In genomic region chr6:150761771-150762170, GRCh38 we compare ENCODE assay signal across 19 cellular contexts.
A peak's percentile ranks its signal among the peaks of the same experiment; 100 is the strongest.
DNase-seq lines count a peak whose midpoint lies in the region; ATAC-seq and TF ChIP-seq lines count a peak whose summit lies in the region.
"Had no signal": no experiment of that assay in that cellular context is flagged by ENCODE, and none has a peak within 500 bp of the region (broad histone marks: within the 10 kb centered on the region; RNA-seq: fewer than 3 reads in every experiment).

No MANE protein-coding gene starts in this region.

- H3K79me2 ChIP-seq in Karpas-422 (ENCODE audit: low read length): peaks cover 68% of the 10 kb centered on the region

- H3K27me3 Mint-ChIP-seq in endodermal cell (ENCODE audit: insufficient read depth): no peaks in the 10 kb centered on the region

- no peak overlapping the region for H2BK5ac ChIP-seq in neuronal stem cell (ENCODE audit: low read length)

- H3K9me2 ChIP-seq in Karpas-422 (replicated peaks; ENCODE audit: insufficient read depth, low read length): no peaks in the 10 kb centered on the region

- H3K4me1 ChIP-seq in Karpas-422 (ENCODE audit: low read length) (peaks cover 76% of the 10 kb centered on the region), endodermal cell (ENCODE audit: control insufficient read depth, insufficient read depth, low read length) (no peaks in the 10 kb centered on the region), neuronal stem cell (ENCODE audit: control insufficient read depth in 2 of 2, insufficient read depth in 1 of 2, low read depth in 1 of 2, low read length in 2 of 2) (peaks cover 21 to 27% of the 10 kb centered on the region in 2 donors)
- H3K4me1 ChIP-seq: A549 had no signal

- H3K9me3 Mint-ChIP-seq in endodermal cell: no peaks in the 10 kb centered on the region

- no peak overlapping the region for H4K91ac ChIP-seq in neuronal stem cell (ENCODE audit: low read depth, low read length, poor library complexity)

- H3K36me3 Mint-ChIP-seq in endodermal cell (ENCODE audit: low read depth): no peaks in the 10 kb centered on the region

- H2BK120ac ChIP-seq in neuronal stem cell (ENCODE audit: low read depth, low read length): no peak overlapping the region

- no peak overlapping the region for H3K9ac ChIP-seq in Karpas-422 (ENCODE audit: low read length)
- H3K9ac ChIP-seq in endodermal cell (ENCODE audit: extremely low read depth, low read length, poor library complexity, severe bottlenecking): no peak overlapping the region
- H3K9ac ChIP-seq in neuronal stem cell (ENCODE audit: low read depth, low read length, poor library complexity): no peak overlapping the region

- H3K4me1 Mint-ChIP-seq in endodermal cell: no peaks in the 10 kb centered on the region
- H3K4me1 Mint-ChIP-seq: CD4-positive, CD25-positive, alpha-beta regulatory T cell had no signal

- no peak overlapping the region for H4K8ac ChIP-seq in neuronal stem cell (ENCODE audit: low read depth, low read length)

- no peak for TF ChIP-seq CTCF in AG10803 (conservative IDR thresholded peaks at IDR 0.05; ENCODE audit: low read length)
- no peak for TF ChIP-seq CTCF in endodermal cell (conservative IDR thresholded peaks at IDR 0.05)

- 68 to 69% methylated on average over 2 to 3 of the region's 3 CpGs for WGBS in endodermal cell (ENCODE audit: insufficient coverage in 1 of 2, insufficient read length in 1 of 2), 2 experiments
- WGBS in neuronal stem cell (ENCODE audit: extremely low coverage in 2 of 2, insufficient read length in 2 of 2, insufficient replicate concordance in 1 of 2), 2 donors: no CpG with 5 or more reads among the region's 3 CpGs

- peak; percentile 23 for DNase-seq in AG10803 (ENCODE audit: low read depth)
- DNase-seq in Karpas-422: no peak
- DNase-seq in endodermal cell: no peak
- DNase-seq in neuronal stem cell (ENCODE audit: low spot score): peak; percentile 58
- DNase-seq in stimulated activated CD4-positive, alpha-beta T cell treated with anti-CD3 and anti-CD28 coated beads, Interleukin-12 subunit alpha, Interleukin-12 subunit beta, amount 100 ng/mL, for 4 hours: no peak
- no peak for DNase-seq in nucleus accumbens (lab: John Stamatoyannopoulos, UW)
- DNase-seq: CD4-positive, CD25-positive, alpha-beta regulatory T cell; EL; GF-D8; MG63; NCI-H1092 treated with DMSO at 0.1 percent for 48 hours; NCI-H1436 treated with DMSO at 0.1 percent for 48 hours; NCI-H1930; NCI-H526; OCI-M1 had no signal

- H3K4ac ChIP-seq in neuronal stem cell (ENCODE audit: low read length): no peak overlapping the region

- H3K9me3 ChIP-seq in Karpas-422 (ENCODE audit: low read length) (no peaks in the 10 kb centered on the region), endodermal cell (ENCODE audit: control insufficient read depth, low read length) (no peaks in the 10 kb centered on the region), neuronal stem cell (replicated peaks in 1 of 2; ENCODE audit: control insufficient read depth in 2 of 2, insufficient read depth in 1 of 2, low read depth in 1 of 2, low read length in 2 of 2) (no peaks in the 10 kb centered on the region)
- H3K9me3 ChIP-seq: A549, MG63 had no signal

- peaks cover 7% of the 10 kb centered on the region for H3K79me1 ChIP-seq in neuronal stem cell (ENCODE audit: low read depth, low read length)

- H3K4me2 ChIP-seq in Karpas-422 (ENCODE audit: low read depth, low read length, poor library complexity, severe bottlenecking) (no peak overlapping the region), neuronal stem cell (ENCODE audit: insufficient read depth, low read length, poor library complexity, severe bottlenecking) (no peak overlapping the region)
- H3K4me2 ChIP-seq: A549 had no signal

- H2BK12ac ChIP-seq in neuronal stem cell (ENCODE audit: low read length): no peak overlapping the region

- H3K27ac ChIP-seq in Karpas-422 (ENCODE audit: low read length) (peak overlapping the region; percentile 47), endodermal cell (ENCODE audit: low read depth, low read length) (peak overlapping the region; percentile 60), neuronal stem cell (replicated peaks; ENCODE audit: low read length) (peak overlapping the region; percentile 86)
- H3K27ac ChIP-seq: A549 had no signal

- no peak overlapping the region for H3K27ac Mint-ChIP-seq in endodermal cell
- H3K27ac Mint-ChIP-seq: CD4-positive, CD25-positive, alpha-beta regulatory T cell had no signal

- H3K27me3 ChIP-seq in Karpas-422 (ENCODE audit: low read length) (no peaks in the 10 kb centered on the region), endodermal cell (ENCODE audit: control insufficient read depth, insufficient read depth, low read length, poor library complexity, severe bottlenecking) (no peaks in the 10 kb centered on the region), neuronal stem cell (ENCODE audit: control insufficient read depth in 3 of 3, insufficient read depth in 3 of 3, low read depth in 1 of 3, low read length in 3 of 3) (no peaks in the 10 kb centered on the region)
- H3K27me3 ChIP-seq: MG63 had no signal

- H3K18ac ChIP-seq in neuronal stem cell (ENCODE audit: low read length): no peak overlapping the region

- H3K36me3 ChIP-seq in Karpas-422 (ENCODE audit: insufficient read depth, low read length): peaks cover 10% of the 10 kb centered on the region; the same call in 1 of the 2 replicates
- H3K36me3 ChIP-seq in endodermal cell (ENCODE audit: control insufficient read depth, insufficient read depth, low read length): no peaks in the 10 kb centered on the region
- peaks cover 0 to 12% of the 10 kb centered on the region in 2 donors for H3K36me3 ChIP-seq in neuronal stem cell (replicated peaks in 1 of 2; ENCODE audit: control insufficient read depth in 2 of 2, insufficient read depth in 2 of 2, low read length in 2 of 2)
- H3K36me3 ChIP-seq: MG63 had no signal

- H2BK15ac ChIP-seq in neuronal stem cell (ENCODE audit: low read length): no peak overlapping the region

- peaks cover 4% of the 10 kb centered on the region; the same call in 1 of the 2 replicates for H4K20me1 ChIP-seq in Karpas-422 (ENCODE audit: insufficient read depth, low read depth, low read length)

- H2AK5ac ChIP-seq in neuronal stem cell (ENCODE audit: low read depth, low read length): no peak overlapping the region

- ATAC-seq in GM19328 (IDR thresholded peaks at IDR 0.05; ENCODE audit: unreplicated experiment): no peak
- ATAC-seq in GM18909 (IDR thresholded peaks at IDR 0.05; ENCODE audit: poor library complexity, unreplicated experiment): no peak
- ATAC-seq: A549, Right ventricle myocardium inferior had no signal

- no peak overlapping the region for H3K14ac ChIP-seq in neuronal stem cell (ENCODE audit: low read length)

- H3K4me3 Mint-ChIP-seq in endodermal cell: no peak overlapping the region
- H3K4me3 Mint-ChIP-seq: CD4-positive, CD25-positive, alpha-beta regulatory T cell had no signal

- H2AFZ ChIP-seq in Karpas-422 (ENCODE audit: low read length) (no peak overlapping the region), neuronal stem cell (ENCODE audit: low read length) (no peak overlapping the region)

- no peak overlapping the region for H3K4me3 ChIP-seq in AG10803 (ENCODE audit: low read length)
- no peak overlapping the region for H3K4me3 ChIP-seq in Karpas-422 (ENCODE audit: low read length)
- H3K4me3 ChIP-seq in endodermal cell (ENCODE audit: low read length): no peak overlapping the region
- H3K4me3 ChIP-seq in neuronal stem cell (ENCODE audit: low read length in 2 of 2): no peak overlapping the region
- H3K4me3 ChIP-seq: A549, MG63 had no signal

- no peak overlapping the region for H3K23ac ChIP-seq in neuronal stem cell (ENCODE audit: low read depth, low read length, poor library complexity)

Comparison
In these comparisons a context has a peak if more than half of its experiments do, and no peak if none do; other contexts are left out.
1. DNase-seq: peak in AG10803 (single experiment) and neuronal stem cell (single experiment); none in Karpas-422 (single experiment), endodermal cell (single experiment), stimulated activated CD4-positive, alpha-beta T cell treated with anti-CD3 and anti-CD28 coated beads, Interleukin-12 subunit alpha, Interleukin-12 subunit beta, amount 100 ng/mL, for 4 hours (single experiment) and nucleus accumbens (0 of 56).
2. Peak in every context shown above with its lines, with median percentiles within 50 percentile points of each other: H3K27ac ChIP-seq.